22 cellular contexts compared by ENCODE assay signal in the genomic region with DNA sequence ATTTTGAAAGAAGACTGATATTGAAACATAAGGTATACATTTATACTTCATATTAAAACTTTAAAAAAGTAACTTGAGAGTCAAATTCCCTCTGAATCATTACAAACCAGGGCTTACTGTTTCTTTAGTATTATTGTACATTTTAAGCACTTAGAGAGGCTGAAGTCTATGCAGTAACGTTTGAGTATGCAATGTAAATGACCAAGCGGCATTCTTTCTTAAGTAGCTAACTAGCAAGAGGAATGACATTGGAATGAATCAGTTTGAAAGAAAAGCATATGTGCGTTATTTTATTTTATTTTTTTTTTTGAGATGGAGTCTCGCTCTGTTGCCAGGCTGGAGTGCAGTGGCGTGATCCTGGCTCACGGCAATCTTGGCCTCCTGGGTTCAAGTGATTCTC. TPM values are rescaled to one million over a fixed set of nuclear protein-coding genes. Genes with fewer than 3 reads are reported as not detected.
A peak's percentile ranks its signal among the peaks of the same experiment; 100 is the strongest.
DNase-seq lines count a peak whose midpoint lies in the region; FAIRE-seq and TF ChIP-seq lines count a peak whose summit lies in the region.
"Had no signal": no experiment of that assay in that cellular context is flagged by ENCODE, and none has a peak within 500 bp of the region (broad histone marks: within the 10 kb centered on the region; RNA-seq: fewer than 3 reads in every experiment).

No MANE protein-coding gene starts in this region.

- BruUV-seq in Calu3 (replicated peaks; lab: Mats Ljungman, UMichigan), result no TSS peak

- no peaks in the 10 kb centered on the region for H3K4me1 Mint-ChIP-seq in Calu3 (ENCODE audit: low read depth, unreplicated experiment)
- H3K4me1 Mint-ChIP-seq in CD8-positive, alpha-beta memory T cell, result no peaks in the 10 kb centered on the region
- H3K4me1 Mint-ChIP-seq: activated CD4-positive, alpha-beta T cell treated with anti-CD3 and anti-CD28 coated beads for 36 hours; activated CD8-positive, alpha-beta memory T cell treated with anti-CD3 and anti-CD28 coated beads, Interleukin-2, amount 10 ng/mL, durations not matched to agents 7 days and 5 days; CD4-positive, CD25-positive, alpha-beta regulatory T cell had no signal

- H3K9ac ChIP-seq in adipocyte (ENCODE audit: low read length), result no peak overlapping the region

- H3K4me3 ChIP-seq in adipocyte (ENCODE audit: low read length), result no peak overlapping the region
- no peak overlapping the region for H3K4me3 ChIP-seq in fibroblast of pulmonary artery (replicated peaks; ENCODE audit: low read depth, low read length)
- no peak overlapping the region for H3K4me3 ChIP-seq in skeletal muscle cell (ENCODE audit: low read depth, low read length)
- no peak overlapping the region for H3K4me3 ChIP-seq in CD8-positive, alpha-beta memory T cell (ENCODE audit: low read length)
- H3K4me3 ChIP-seq: ascending aorta, upper lobe of left lung had no signal

- H3K4me1 ChIP-seq in adipocyte (ENCODE audit: control insufficient read depth, insufficient read depth, low read length), result peaks cover 21% of the 10 kb centered on the region
- no peaks in the 10 kb centered on the region for H3K4me1 ChIP-seq in CD8-positive, alpha-beta memory T cell (ENCODE audit: insufficient read depth, low read length)
- H3K4me1 ChIP-seq: upper lobe of left lung had no signal

- no peaks in the 10 kb centered on the region for H3K27me3 ChIP-seq in adipocyte (replicated peaks; ENCODE audit: control insufficient read depth, insufficient read depth, low read length)
- no peaks in the 10 kb centered on the region for H3K27me3 ChIP-seq in CD8-positive, alpha-beta memory T cell (ENCODE audit: insufficient read depth, low read length, poor library complexity, severe bottlenecking)
- H3K27me3 ChIP-seq: ascending aorta, upper lobe of left lung had no signal

- H3K36me3 ChIP-seq in adipocyte (ENCODE audit: control insufficient read depth, insufficient read depth, low read length, severe bottlenecking), result peaks cover 11% of the 10 kb centered on the region
- H3K36me3 ChIP-seq in CD8-positive, alpha-beta memory T cell (ENCODE audit: insufficient read depth, low read length), result no peaks in the 10 kb centered on the region

- H3K27ac Mint-ChIP-seq in Calu3 (ENCODE audit: unreplicated experiment), result no peak overlapping the region
- H3K27ac Mint-ChIP-seq in CD8-positive, alpha-beta memory T cell, result no peak overlapping the region
- H3K27ac Mint-ChIP-seq: activated CD4-positive, alpha-beta T cell treated with anti-CD3 and anti-CD28 coated beads for 36 hours; activated CD8-positive, alpha-beta memory T cell treated with anti-CD3 and anti-CD28 coated beads, Interleukin-2, amount 10 ng/mL, durations not matched to agents 7 days and 5 days; CD4-positive, CD25-positive, alpha-beta regulatory T cell; effector memory CD8-positive, alpha-beta T cell; natural killer cell treated with Interleukin-12 subunit alpha and Interleukin-12 subunit beta and Interleukin-15 and Interleukin-18, amount 100 ng/mL, for 72 hours had no signal

- H3K4me3 Mint-ChIP-seq in Calu3 (ENCODE audit: low read depth, unreplicated experiment), result no peak overlapping the region
- H3K4me3 Mint-ChIP-seq in CD8-positive, alpha-beta memory T cell, result no peak overlapping the region
- H3K4me3 Mint-ChIP-seq: activated CD4-positive, alpha-beta T cell treated with anti-CD3 and anti-CD28 coated beads for 36 hours; activated CD8-positive, alpha-beta memory T cell treated with anti-CD3 and anti-CD28 coated beads, Interleukin-2, amount 10 ng/mL, durations not matched to agents 7 days and 5 days; CD4-positive, CD25-positive, alpha-beta regulatory T cell; effector memory CD8-positive, alpha-beta T cell; natural killer cell treated with Interleukin-12 subunit alpha and Interleukin-12 subunit beta and Interleukin-15 and Interleukin-18, amount 100 ng/mL, for 72 hours had no signal

- peaks cover 3% of the 10 kb centered on the region for H3K36me3 Mint-ChIP-seq in Calu3 (ENCODE audit: insufficient read depth, unreplicated experiment)
- H3K36me3 Mint-ChIP-seq in CD8-positive, alpha-beta memory T cell, result peaks cover 0 to 17% (median 12%) of the 10 kb centered on the region in 3 donors
- H3K36me3 Mint-ChIP-seq: activated CD8-positive, alpha-beta memory T cell treated with anti-CD3 and anti-CD28 coated beads, Interleukin-2, amount 10 ng/mL, durations not matched to agents 7 days and 5 days; natural killer cell treated with Interleukin-12 subunit alpha and Interleukin-12 subunit beta and Interleukin-15 and Interleukin-18, amount 100 ng/mL, for 72 hours had no signal

- CTCF ChIA-PET in Calu3 (lab: Charles Lee), result no interaction called here
- CTCF ChIA-PET in CD8-positive, alpha-beta memory T cell (lab: Charles Lee), result no interaction called here

- no peaks in the 10 kb centered on the region for H3K27me3 Mint-ChIP-seq in Calu3 (ENCODE audit: unreplicated experiment)
- H3K27me3 Mint-ChIP-seq in CD8-positive, alpha-beta memory T cell, result no peaks in the 10 kb centered on the region
- H3K27me3 Mint-ChIP-seq: activated CD4-positive, alpha-beta T cell treated with anti-CD3 and anti-CD28 coated beads for 36 hours; activated CD8-positive, alpha-beta memory T cell treated with anti-CD3 and anti-CD28 coated beads, Interleukin-2, amount 10 ng/mL, durations not matched to agents 7 days and 5 days; CD4-positive, CD25-positive, alpha-beta regulatory T cell; effector memory CD8-positive, alpha-beta T cell; natural killer cell treated with Interleukin-12 subunit alpha and Interleukin-12 subunit beta and Interleukin-15 and Interleukin-18, amount 100 ng/mL, for 72 hours had no signal

- DNase-seq in adipocyte (ENCODE audit: low read depth) (peak; percentile 87), fibroblast of pulmonary artery (ENCODE audit: low read depth) (peak; percentile 39), skeletal muscle cell (ENCODE audit: low read depth) (peak; percentile 64), Calu3 (no peak), midbrain (lab: John Stamatoyannopoulos, UW) (no peak)
- DNase-seq in CD8-positive, alpha-beta memory T cell, result no peak
- no peak for DNase-seq in NK-92 treated with Interleukin-12 subunit alpha and Interleukin-12 subunit beta, amount 100 ng/mL, for 24 hours (lab: John Stamatoyannopoulos, UW)
- DNase-seq: activated CD4-positive, alpha-beta T cell treated with anti-CD3 and anti-CD28 coated beads for 36 hours; activated CD8-positive, alpha-beta memory T cell treated with anti-CD3 and anti-CD28 coated beads, Interleukin-2, amount 10 ng/mL, durations not matched to agents 7 days and 5 days; activated naive CD4-positive, alpha-beta T cell treated with anti-CD3 and anti-CD28 coated beads, Interleukin-2, amount 50 U/mL, for 16 hours; CD4-positive, CD25-positive, alpha-beta regulatory T cell; effector memory CD8-positive, alpha-beta T cell; GF-D8; Kasumi-1; NCI-H2029 treated with DMSO at 0.1 percent for 48 hours; OCI-M1; SHP77; upper lobe of left lung had no signal

- intact Hi-C loops in Calu3 (cut with micrococcal nuclease; ENCODE audit: unreplicated experiment), result no loop called here

- TF ChIP-seq CTCF in fibroblast of pulmonary artery (IDR thresholded peaks at IDR 0.05; ENCODE audit: low read length, missing control alignments), result no peak
- TF ChIP-seq CTCF in Calu3 (IDR thresholded peaks at IDR 0.05; ENCODE audit: unreplicated experiment), result no peak

- no peaks in the 10 kb centered on the region for H3K9me3 Mint-ChIP-seq in Calu3 (ENCODE audit: low read depth, unreplicated experiment)
- H3K9me3 Mint-ChIP-seq in CD8-positive, alpha-beta memory T cell, result no peaks in the 10 kb centered on the region
- H3K9me3 Mint-ChIP-seq: CD4-positive, CD25-positive, alpha-beta regulatory T cell; effector memory CD8-positive, alpha-beta T cell; natural killer cell treated with Interleukin-12 subunit alpha and Interleukin-12 subunit beta and Interleukin-15 and Interleukin-18, amount 100 ng/mL, for 72 hours had no signal

- peak; percentile 98 for FAIRE-seq in G401.6 (lab: Jason Lieb, UNC)
- FAIRE-seq: TTC549 had no signal

- no peaks in the 10 kb centered on the region for H3K9me3 ChIP-seq in adipocyte (ENCODE audit: control insufficient read depth, low read length)
- H3K9me3 ChIP-seq in CD8-positive, alpha-beta memory T cell (ENCODE audit: low read length), result no peaks in the 10 kb centered on the region
- H3K9me3 ChIP-seq: ascending aorta, upper lobe of left lung had no signal

- no peak overlapping the region for H3K27ac ChIP-seq in CD8-positive, alpha-beta memory T cell (ENCODE audit: low read depth, low read length)
- H3K27ac ChIP-seq: ascending aorta, upper lobe of left lung had no signal

- POLR2A ChIA-PET in CD8-positive, alpha-beta memory T cell (lab: Charles Lee), result no interaction called here

RNA-seq across cellular contexts. Expression of gene WNT2B, which starts 24.3 kb away (rescaled TPM):
- 5.8 and 6.7 TPM in 2 replicates for total RNA-seq in Calu3 (2022)
- under 1 TPM; 0.09 to 0.13 TPM for total RNA-seq in CD8-positive, alpha-beta memory T cell
- polyA plus RNA-seq in CD8-positive, alpha-beta memory T cell, result 0.09 TPM

Comparison
In these comparisons a context has a peak if more than half of its experiments do, and no peak if none do; other contexts are left out.
1. DNase-seq: peak in adipocyte (single experiment), fibroblast of pulmonary artery (single experiment) and skeletal muscle cell (single experiment); none in Calu3 (single experiment), midbrain (single experiment), CD8-positive, alpha-beta memory T cell (0 of 5) and NK-92 treated with Interleukin-12 subunit alpha and Interleukin-12 subunit beta, amount 100 ng/mL, for 24 hours (single experiment).